ENCODE assay signal across 1 cellular context in the genomic region with DNA sequence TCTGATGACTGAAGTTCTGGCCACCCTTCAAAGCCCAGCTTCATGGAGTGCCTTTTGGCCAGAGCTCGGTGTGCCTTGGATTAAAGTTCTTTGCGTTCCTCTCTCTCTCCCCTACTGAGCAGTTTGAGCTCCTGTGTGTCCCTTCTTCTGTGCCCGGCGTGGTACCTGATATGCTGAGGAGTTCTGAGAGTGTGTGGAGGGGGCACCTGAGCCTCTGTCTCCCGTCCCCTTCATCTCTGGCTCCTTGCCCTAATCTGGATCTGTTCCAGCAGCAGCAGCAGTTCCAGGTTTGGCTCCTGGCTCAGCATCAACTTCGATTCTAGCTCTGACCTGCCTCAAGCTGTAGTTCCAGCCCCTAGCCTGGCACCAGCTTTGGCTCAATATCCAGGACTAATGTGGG.
TF ChIP-seq lines count a peak whose summit lies in the region.

No MANE protein-coding gene starts in this region.

TF ChIP-seq in GM23338, 12 proteins besides CTCF, POLR2A, EP300 and RAD21:
- TF ChIP-seq ETS1 (IDR thresholded peaks at IDR 0.05) (no peak), CREB1 (CRISPR knock-in tag; IDR thresholded peaks at IDR 0.05; ENCODE audit: low read depth) (no peak), POLR2AphosphoS5 (IDR thresholded peaks at IDR 0.05; ENCODE audit: low read depth) (no peak), REST (IDR thresholded peaks at IDR 0.05; ENCODE audit: unreplicated experiment) (no peak), ZNF462 (CRISPR knock-in tag; IDR thresholded peaks at IDR 0.05) (no peak), EZH2 (IDR thresholded peaks at IDR 0.05; ENCODE audit: low read depth, unreplicated experiment) (no peak), ZNF114 (CRISPR knock-in tag; IDR thresholded peaks at IDR 0.05) (no peak), ZNF331 (CRISPR knock-in tag; IDR thresholded peaks at IDR 0.05; ENCODE audit: low read depth) (no peak), EZH2phosphoT487 (IDR thresholded peaks at IDR 0.05; ENCODE audit: unreplicated experiment) (no peak), JUNB (IDR thresholded peaks at IDR 0.05; ENCODE audit: unreplicated experiment) (no peak), NANOG (IDR thresholded peaks at IDR 0.05; ENCODE audit: borderline replicate concordance) (no peak), STAT1 (IDR thresholded peaks at IDR 0.05; ENCODE audit: unreplicated experiment) (no peak)
TF ChIP-seq in GM23338: peak in this region for 0.
